1 cellular context compared by ENCODE assay signal in the genomic region with DNA sequence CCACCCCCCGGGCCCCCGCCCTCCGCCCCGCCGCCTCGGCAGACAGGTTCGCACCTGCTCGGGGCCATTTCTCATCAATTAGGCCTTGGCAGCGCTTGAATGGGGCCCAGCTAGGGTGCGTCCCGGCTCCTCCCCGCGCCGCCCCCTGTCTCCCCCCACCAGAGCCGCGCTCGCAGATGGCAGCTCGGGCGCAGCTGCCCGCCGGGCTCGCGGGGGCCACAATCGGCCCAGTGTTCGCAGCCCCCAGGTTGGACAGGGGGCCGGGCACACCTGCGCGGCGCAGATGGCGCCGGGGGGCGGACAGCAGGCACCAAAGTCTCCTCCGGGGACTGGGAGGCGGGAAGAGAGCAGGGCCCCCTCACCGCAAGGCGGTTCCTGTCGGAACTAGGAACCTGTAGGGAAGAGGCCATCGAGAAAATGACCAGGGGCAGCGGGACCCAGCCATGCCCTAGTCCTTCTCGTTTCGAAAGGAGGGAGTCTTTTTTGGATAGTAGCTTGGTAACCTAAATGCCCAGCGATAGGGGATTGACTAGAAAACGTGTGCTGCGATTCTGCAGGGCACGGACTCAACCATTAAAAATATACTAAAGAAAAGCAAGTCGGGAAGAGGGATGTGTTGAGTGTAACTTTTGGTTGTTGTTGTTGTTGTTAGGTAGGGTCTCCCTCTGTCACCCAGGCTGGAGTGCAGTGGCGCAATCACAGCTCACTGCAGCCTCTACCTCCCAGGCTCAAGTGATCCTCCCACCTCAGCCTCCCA.
TF ChIP-seq lines count a peak whose summit lies in the region.

No MANE protein-coding gene starts in this region.

TF ChIP-seq in IMR-90, 13 proteins besides CTCF, POLR2A, EP300 and RAD21 (continued from another document):
- TF ChIP-seq, protein P1, sequence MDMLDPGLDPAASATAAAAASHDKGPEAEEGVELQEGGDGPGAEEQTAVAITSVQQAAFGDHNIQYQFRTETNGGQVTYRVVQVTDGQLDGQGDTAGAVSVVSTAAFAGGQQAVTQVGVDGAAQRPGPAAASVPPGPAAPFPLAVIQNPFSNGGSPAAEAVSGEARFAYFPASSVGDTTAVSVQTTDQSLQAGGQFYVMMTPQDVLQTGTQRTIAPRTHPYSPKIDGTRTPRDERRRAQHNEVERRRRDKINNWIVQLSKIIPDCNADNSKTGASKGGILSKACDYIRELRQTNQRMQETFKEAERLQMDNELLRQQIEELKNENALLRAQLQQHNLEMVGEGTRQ (IDR thresholded peaks at IDR 0.05; ENCODE audit: low read depth, low read length): no peak
- TF ChIP-seq CHD1 (IDR thresholded peaks at IDR 0.05; ENCODE audit: low read depth, low read length): no peak
